Comparison of ENCODE assay signal across 1 cellular context in genomic region chr21:42539931-42540343, GRCh38.
TF ChIP-seq lines count a peak whose summit lies in the region.

No MANE protein-coding gene starts in this region.

TF ChIP-seq in K562, 482 proteins besides CTCF, POLR2A, EP300 and RAD21 (continued from another document and continues in another):
- TF ChIP-seq GABPB1 (CRISPR knock-in tag; IDR thresholded peaks at IDR 0.05) (0 out of 2 replicates have a peak, but pooled peaks have one; percentile 39), ZNF41 (CRISPR knock-in tag; conservative IDR thresholded peaks at IDR 0.05) (no peak), MLLT1 (IDR thresholded peaks at IDR 0.05) (0 out of 4 replicates have a peak, but pooled peaks of 1 of the 2 experiments have one; percentile 15), CGGBP1 (CRISPR knock-in tag; IDR thresholded peaks at IDR 0.05) (0 out of 2 replicates have a peak, but pooled peaks have one; percentile 29), CTBP1 (IDR thresholded peaks at IDR 0.05; ENCODE audit: borderline replicate concordance) (peak; percentile 64; the same call in 1 of the 2 replicates), ZNF318 (IDR thresholded peaks at IDR 0.05; ENCODE audit: borderline replicate concordance in 1 of 2, low read depth in 1 of 2) (0 out of 4 replicates have a peak, but pooled peaks of 1 of the 2 experiments have one; percentile 16), NRF1 (conservative IDR thresholded peaks at IDR 0.05 in 1 of 2, IDR thresholded peaks at IDR 0.05 in 1 of 2) (0 out of 4 replicates have a peak, but pooled peaks of 1 of the 2 experiments have one; percentile 15), E2F8 (IDR thresholded peaks at IDR 0.05; ENCODE audit: low read depth, partially characterized antibody) (no peak), BDP1 (IDR thresholded peaks at IDR 0.05; ENCODE audit: insufficient read depth, insufficient read length) (no peak), ZNF778 (CRISPR knock-in tag; IDR thresholded peaks at IDR 0.05) (no peak), CEBPZ (IDR thresholded peaks at IDR 0.05; ENCODE audit: borderline replicate concordance, low read depth, low read length) (no peak), SREBF1 (IDR thresholded peaks at IDR 0.05; ENCODE audit: borderline replicate concordance, low read depth, low read length) (no peak), DPF2 (IDR thresholded peaks at IDR 0.05) (no peak), KLF1 (tag; IDR thresholded peaks at IDR 0.05) (0 out of 2 replicates have a peak, but pooled peaks have one; percentile 6), AFF1 (IDR thresholded peaks at IDR 0.05; ENCODE audit: low read depth in 1 of 2, partially characterized antibody in 2 of 2) (peak in 1 of 2 experiments; percentile 50), MCM2 (IDR thresholded peaks at IDR 0.05; ENCODE audit: low read depth) (no peak), TOE1 (IDR thresholded peaks at IDR 0.05; ENCODE audit: borderline replicate concordance) (peak; percentile 32; the same call in 1 of the 2 replicates), TOE1 (CRISPR knock-in tag; IDR thresholded peaks at IDR 0.05; ENCODE audit: borderline replicate concordance, low read depth) (no peak), ATF3 (IDR thresholded peaks at IDR 0.05) (no peak), ATF3 (CRISPR knock-in tag; conservative IDR thresholded peaks at IDR 0.05) (0 out of 2 replicates have a peak, but pooled peaks have one; percentile 48), SIX5 (IDR thresholded peaks at IDR 0.05; ENCODE audit: borderline replicate concordance in 1 of 2, insufficient read depth in 1 of 2, low read depth in 1 of 2, low read length in 2 of 2) (no peak), MYC (IDR thresholded peaks at IDR 0.05; ENCODE audit: low read depth, low read length) (peak; percentile 23; the same call in 1 of the 2 replicates), MYC (CRISPR knock-in tag; IDR thresholded peaks at IDR 0.05; ENCODE audit: borderline replicate concordance, low read depth) (no peak), RNF219 (CRISPR knock-in tag; IDR thresholded peaks at IDR 0.05) (no peak), ARID2 (IDR thresholded peaks at IDR 0.05) (peak; percentile 73), ZBED1 (IDR thresholded peaks at IDR 0.05) (no peak), FOXK2 (conservative IDR thresholded peaks at IDR 0.05 in 1 of 2, IDR thresholded peaks at IDR 0.05 in 1 of 2; ENCODE audit: low read depth in 2 of 2) (peak; percentile 9 to 32; a peak in 1 of 4 replicates), RCOR1 (IDR thresholded peaks at IDR 0.05; ENCODE audit: borderline replicate concordance in 1 of 2, low read depth in 2 of 2, low read length in 2 of 2) (peak in 1 of 2 experiments; percentile 20; a peak in 1 of 4 replicates), POLR2G (IDR thresholded peaks at IDR 0.05; ENCODE audit: low read depth, low read length) (no peak), GATAD2B (IDR thresholded peaks at IDR 0.05; ENCODE audit: borderline replicate concordance) (no peak)
